Comparison of ENCODE assay signal across 9 cellular contexts in genomic region chr10:91887900-91888225, GRCh38. TPM values are rescaled to one million over a fixed set of nuclear protein-coding genes. Genes with fewer than 3 reads are reported as not detected.
DNase-seq lines count a peak whose midpoint lies in the region; TF ChIP-seq lines count a peak whose summit lies in the region.
"Had no signal": no experiment of that assay in that cellular context is flagged by ENCODE, and none has a peak within 500 bp of the region (broad histone marks: within the 10 kb centered on the region; RNA-seq: fewer than 3 reads in every experiment).

No MANE protein-coding gene starts in this region.

- peak overlapping the region; percentile 56 for H3K27ac Mint-ChIP-seq in activated naive CD4-positive, alpha-beta T cell treated with anti-CD3 and anti-CD28 coated beads, Interleukin-2, amount 50 U/mL, for 24 hours
- peak overlapping the region; percentile 71 for H3K27ac Mint-ChIP-seq in chondrocyte (ENCODE audit: unreplicated experiment)

- H3K4me1 ChIP-seq in mononuclear cell (ENCODE audit: insufficient read depth, low read length), result peaks cover 5% of the 10 kb centered on the region
- no peaks in the 10 kb centered on the region for H3K4me1 ChIP-seq in urinary bladder (ENCODE audit: insufficient read depth)

- peaks cover 11% of the 10 kb centered on the region for H3K27me3 ChIP-seq in mononuclear cell (ENCODE audit: insufficient read depth, low read length)

- TF ChIP-seq CTCF in chondrocyte (IDR thresholded peaks at IDR 0.05), result no peak

- no peaks in the 10 kb centered on the region for H3K36me3 Mint-ChIP-seq in activated naive CD4-positive, alpha-beta T cell treated with anti-CD3 and anti-CD28 coated beads, Interleukin-2, amount 50 U/mL, for 24 hours
- no peaks in the 10 kb centered on the region for H3K36me3 Mint-ChIP-seq in chondrocyte (ENCODE audit: low read depth)

- H3K27ac ChIP-seq in urinary bladder (ENCODE audit: low read depth), result no peak overlapping the region

- no peaks in the 10 kb centered on the region for H3K9me3 ChIP-seq in mononuclear cell (ENCODE audit: low read depth, low read length)

- peak overlapping the region; percentile 90 for H3K4me3 Mint-ChIP-seq in activated naive CD4-positive, alpha-beta T cell treated with anti-CD3 and anti-CD28 coated beads, Interleukin-2, amount 50 U/mL, for 24 hours
- H3K4me3 Mint-ChIP-seq in chondrocyte (ENCODE audit: unreplicated experiment), result peak overlapping the region; percentile 81

- peaks cover 11% of the 10 kb centered on the region for H3K4me1 Mint-ChIP-seq in activated naive CD4-positive, alpha-beta T cell treated with anti-CD3 and anti-CD28 coated beads, Interleukin-2, amount 50 U/mL, for 24 hours
- peaks cover 37% of the 10 kb centered on the region for H3K4me1 Mint-ChIP-seq in chondrocyte (ENCODE audit: low read depth)

- H3K9me3 Mint-ChIP-seq in activated naive CD4-positive, alpha-beta T cell treated with anti-CD3 and anti-CD28 coated beads, Interleukin-2, amount 50 U/mL, for 24 hours, result no peaks in the 10 kb centered on the region
- no peaks in the 10 kb centered on the region for H3K9me3 Mint-ChIP-seq in chondrocyte (ENCODE audit: low read depth)

- no peak for DNase-seq in activated naive CD4-positive, alpha-beta T cell treated with Interleukin-2 at 50 U/mL for 16 hours
- no peak for DNase-seq in chondrocyte (ENCODE audit: low spot score)
- DNase-seq in NAMALWA (ENCODE audit: low spot score), result no peak
- no peak for DNase-seq in stimulated activated naive CD4-positive, alpha-beta T cell treated with Interleukin-2 at 50 U/mL for 16 hours (lab: John Stamatoyannopoulos, UW)
- no peak for DNase-seq in NCI-H2227 treated with DMSO at 0.1 percent for 48 hours (lab: John Stamatoyannopoulos, UW)
- DNase-seq: DND-41 had no signal

- H3K27me3 Mint-ChIP-seq in activated naive CD4-positive, alpha-beta T cell treated with anti-CD3 and anti-CD28 coated beads, Interleukin-2, amount 50 U/mL, for 24 hours, result peaks cover 1% of the 10 kb centered on the region
- H3K27me3 Mint-ChIP-seq in chondrocyte (ENCODE audit: low read depth), result no peaks in the 10 kb centered on the region

- 12% methylated on average over 5 of the region's 5 CpGs for WGBS in urinary bladder

- no peaks in the 10 kb centered on the region for H3K36me3 ChIP-seq in urinary bladder (ENCODE audit: insufficient read depth)

- H3K4me3 ChIP-seq in mononuclear cell (ENCODE audit: low read length), result peak overlapping the region; percentile 36
- H3K4me3 ChIP-seq in urinary bladder (ENCODE audit: low read depth, low read length), result peak overlapping the region; percentile 47

RNA-seq across cellular contexts. Expression of gene FGFBP3, which starts 21.4 kb away (rescaled TPM):
- total RNA-seq in chondrocyte (3.8 to 6.1 TPM (median 5.3 TPM) in 3 replicates), mononuclear cell (0.84 TPM), urinary bladder (1.5 TPM)
- polyA plus RNA-seq in urinary bladder, result 1.6 TPM

RNA-seq across cellular contexts. Expression of gene BTAF1, which starts 35.7 kb away (rescaled TPM):
- total RNA-seq in chondrocyte, result 26.2 to 32.8 TPM (median 26.7 TPM) in 3 replicates
- 130 TPM for total RNA-seq in mononuclear cell
- total RNA-seq in urinary bladder, result 81.8 TPM
- 14.4 TPM for polyA plus RNA-seq in urinary bladder
